21 cellular contexts compared by ENCODE assay signal in the genomic region with DNA sequence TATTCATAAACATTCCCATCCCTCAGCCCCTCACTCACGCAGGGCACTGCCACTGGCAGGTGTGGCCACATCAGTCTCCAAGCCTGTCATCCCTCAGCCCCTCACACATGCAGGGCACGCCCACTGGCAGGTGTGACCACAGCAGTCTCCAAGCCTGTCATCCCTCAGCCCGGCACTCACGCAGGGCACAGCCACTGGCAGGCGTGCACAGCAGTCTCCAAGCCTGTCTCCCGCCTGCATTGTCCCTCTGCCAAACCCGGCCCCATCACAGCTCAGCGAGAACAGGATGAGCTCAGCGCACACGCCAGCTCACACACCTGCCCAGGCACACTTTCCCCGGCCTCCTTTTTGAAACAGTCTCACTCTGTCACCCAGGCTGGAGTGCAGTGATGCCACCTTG. TPM values are rescaled to one million over a fixed set of nuclear protein-coding genes. Genes with fewer than 3 reads are reported as not detected.
A peak's percentile ranks its signal among the peaks of the same experiment; 100 is the strongest.
DNase-seq lines count a peak whose midpoint lies in the region; ATAC-seq and TF ChIP-seq lines count a peak whose summit lies in the region.
"Had no signal": no experiment of that assay in that cellular context is flagged by ENCODE, and none has a peak within 500 bp of the region (broad histone marks: within the 10 kb centered on the region; RNA-seq: fewer than 3 reads in every experiment).

No MANE protein-coding gene starts in this region.

- H3K79me2 ChIP-seq in OCI-LY7 (ENCODE audit: insufficient read depth, low read depth, low read length) = no peaks in the 10 kb centered on the region

- no peak overlapping the region for H2AFZ ChIP-seq in OCI-LY7 (ENCODE audit: low read length)

- H3K9me2 ChIP-seq in OCI-LY7 (ENCODE audit: insufficient read depth, low read length) = no peaks in the 10 kb centered on the region

- ATAC-seq in left colon = peak; percentile 20
- no peak for ATAC-seq in GM18873 (IDR thresholded peaks at IDR 0.05; ENCODE audit: low FRiP score, unreplicated experiment)
- ATAC-seq: left lobe of liver, psoas muscle had no signal

- no TSS peak for BruUV-seq in OCI-LY7 (replicated peaks; lab: Mats Ljungman, UMichigan)

- peak overlapping the region; percentile 36 for H3K4me2 ChIP-seq in OCI-LY7 (ENCODE audit: low read length)

- in situ Hi-C loops in KBM-7 (cut with MboI; ENCODE audit: low pct_unique_long_range_greater_than_20kb, low sequenced_read_pairs) = no loop called here

- intact Hi-C loops in OCI-LY7 (cut with micrococcal nuclease; ENCODE audit: unreplicated experiment) = no loop called here
- intact Hi-C loops in left colon (cut with DNase I, micrococcal nuclease) = no loop called here

- no peak overlapping the region for H3K4me3 ChIP-seq in OCI-LY7 (ENCODE audit: low read depth, low read length, poor library complexity, severe bottlenecking)
- H3K4me3 ChIP-seq: breast epithelium, Peyer's patch, psoas muscle had no signal

- no peaks in the 10 kb centered on the region for H3K9me3 ChIP-seq in OCI-LY7 (ENCODE audit: low read length)
- H3K9me3 ChIP-seq: breast epithelium, Peyer's patch, psoas muscle had no signal

- no peak overlapping the region for H3K27ac ChIP-seq in OCI-LY7 (ENCODE audit: low read depth, low read length, poor library complexity, severe bottlenecking)
- H3K27ac ChIP-seq: breast epithelium, Peyer's patch, psoas muscle had no signal

- H4K20me1 ChIP-seq in OCI-LY7 (ENCODE audit: insufficient read depth, low read length) = no peaks in the 10 kb centered on the region

- H3K4me1 ChIP-seq in OCI-LY7 (ENCODE audit: insufficient read depth, low read length, poor library complexity, severe bottlenecking) = peaks cover 43% of the 10 kb centered on the region
- H3K4me1 ChIP-seq: breast epithelium had no signal

- CTCF ChIA-PET in OCI-LY7 (lab: Charles Lee; ENCODE audit: unreplicated experiment) = no interaction called here

- H3K36me3 ChIP-seq in OCI-LY7 (ENCODE audit: insufficient read depth, low read length) = no peaks in the 10 kb centered on the region
- H3K36me3 ChIP-seq: breast epithelium had no signal

- TF ChIP-seq CTCF in OCI-LY7 (conservative IDR thresholded peaks at IDR 0.05; ENCODE audit: low read length) = no peak

- DNase-seq in DMS53 (lab: John Stamatoyannopoulos, UW) (peak; percentile 27), DMS53 treated with DMSO at 0.1 percent for 48 hours (lab: John Stamatoyannopoulos, UW; ENCODE audit: unreplicated experiment) (no peak), NCI-H1105 treated with DMSO at 0.1 percent for 48 hours (lab: John Stamatoyannopoulos, UW) (peak; percentile 48), OCI-LY7 (ENCODE audit: low spot score) (no peak), left colon (no peak), KBM-7 (no peak)
- no peak for DNase-seq in activated CD8-positive, alpha-beta memory T cell treated with anti-CD3 and anti-CD28 coated beads, Interleukin-2, amount 50 U/mL, for 4 hours
- DNase-seq: 8988T; activated CD4-positive, alpha-beta T cell treated with anti-CD3 and anti-CD28 coated beads for 1 hour; CD4-positive, CD25-positive, alpha-beta regulatory T cell; effector CD4-positive, alpha-beta T cell; Kasumi-1; naive B cell; NCI-H510A; Peyer's patch had no signal

- POLR2A ChIA-PET in OCI-LY7 (lab: Charles Lee) = interaction anchor here (0.6 to 0.7 kb wide), 2 partner anchors 17 to 23 kb away, joined by 3 read pairs; partner anchors contain the start of gene PAQR4

RNA-seq across cellular contexts. Expression of gene KREMEN2, which starts 11.4 kb away (rescaled TPM):
- total RNA-seq in OCI-LY7 (2014; rRNA removed; shearing (Covaris generic)) = 0.09 and 0.28 TPM in 2 replicates
- total RNA-seq in OCI-LY7 (2022) (0.31 TPM in 1 of 2 replicates, not detected in the other), left colon (1 to 10 TPM in 1 of 2 donors, under 1 TPM in 1; 0.89 to 1.1 TPM)
- total RNA-seq: activated naive CD4-positive, alpha-beta T cell treated with anti-CD3 and anti-CD28 coated beads, Interleukin-2, amount 50 U/mL, for 72 hours; CD4-positive, CD25-positive, alpha-beta regulatory T cell; left lobe of liver; psoas muscle; subcutaneous adipose tissue had no signal

RNA-seq across cellular contexts. Expression of gene PAQR4, which starts 16.5 kb away (rescaled TPM):
- total RNA-seq in OCI-LY7 (2014; rRNA removed; shearing (Covaris generic)) = 38.1 and 49.1 TPM in 2 replicates
- total RNA-seq in OCI-LY7 (2022) = 59.7 and 67.4 TPM in 2 replicates
- total RNA-seq in left colon = 10 to 100 TPM in 1 of 2 donors, 1 to 10 TPM in 1; 8.7 to 12.7 TPM

RNA-seq across cellular contexts. Expression of gene PKMYT1, which starts 27.6 kb away (rescaled TPM):
- total RNA-seq in OCI-LY7 (2014; rRNA removed; shearing (Covaris generic)) = 80.2 and 104 TPM in 2 replicates
- total RNA-seq in OCI-LY7 (2022) = 195 and 197 TPM in 2 replicates
- 10 to 100 TPM in 1 of 2 donors, 1 to 10 TPM in 1; 4.4 to 12.6 TPM for total RNA-seq in left colon

RNA-seq across cellular contexts. Expression of gene FLYWCH1, which starts 40.9 kb away (rescaled TPM):
- 25.3 and 26.1 TPM in 2 replicates for total RNA-seq in OCI-LY7 (2014; rRNA removed; shearing (Covaris generic))
- total RNA-seq in OCI-LY7 (2022) (61.9 and 63.9 TPM in 2 replicates), left colon (10 to 100 TPM; 23.0 to 27.3 TPM)

Comparison
In these comparisons a context has a peak if more than half of its experiments do, and no peak if none do; other contexts are left out.
1. DNase-seq: peak in DMS53 (single experiment) and NCI-H1105 treated with DMSO at 0.1 percent for 48 hours (single experiment); none in DMS53 treated with DMSO at 0.1 percent for 48 hours (single experiment), OCI-LY7 (single experiment), left colon (0 of 2), KBM-7 (single experiment) and activated CD8-positive, alpha-beta memory T cell treated with anti-CD3 and anti-CD28 coated beads, Interleukin-2, amount 50 U/mL, for 4 hours (single experiment).
2. RNA of gene PKMYT1, which starts 27.6 kb away (total RNA-seq): 80.2 to 197 TPM in OCI-LY7; 4.4 to 12.6 TPM in left colon; every median in the first group is over 4 times any median in the second.